21 cellular contexts compared by ENCODE assay signal in the genomic region with DNA sequence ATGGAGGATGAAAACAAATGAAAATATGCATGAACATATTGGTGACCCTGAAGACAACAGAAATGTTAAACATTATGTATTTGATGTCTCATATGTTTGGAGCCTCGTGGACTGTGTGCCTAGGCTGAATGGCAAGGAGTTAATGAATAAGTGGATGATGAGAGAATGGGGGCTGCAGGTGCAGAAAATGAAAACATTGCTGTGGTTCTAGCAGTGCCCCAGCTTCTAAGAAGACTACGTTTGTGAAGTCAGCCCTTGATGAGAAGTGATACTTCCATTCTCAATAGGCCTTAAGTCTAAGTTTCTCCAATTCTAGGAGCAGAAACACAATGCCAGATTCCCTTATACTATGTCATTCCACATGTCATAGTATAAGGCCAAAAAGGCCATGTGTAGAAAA.
"Had no signal": no experiment of that assay in that cellular context is flagged by ENCODE, and none has a peak within 500 bp of the region (broad histone marks: within the 10 kb centered on the region; RNA-seq: fewer than 3 reads in every experiment).

No MANE protein-coding gene starts in this region.

- H3K4me3 Mint-ChIP-seq: activated naive CD4-positive, alpha-beta T cell treated with anti-CD3 and anti-CD28 coated beads, Interleukin-2, amount 10 ng/mL, durations not matched to agents 7 days and 5 days; activated naive CD8-positive, alpha-beta T cell treated with anti-CD3 and anti-CD28 coated beads, Interleukin-2, amount 50 U/mL, for 24 hours; brain; nephron; stimulated activated naive B cell treated with anti-CD40 and anti-IgM and Interleukin-4, amounts not matched to agents 10 μg/mL and 1 μg/mL and 100 μg/mL, for 72 hours had no signal

- H3K36me3 ChIP-seq: lower lobe of right lung, thyroid gland had no signal

- ATAC-seq: activated CD4-positive, CD25-positive, alpha-beta regulatory T cell treated with anti-CD3 and anti-CD28 coated beads, Interleukin-2, amount 50 U/mL, for 24 hours; activated naive CD8-positive, alpha-beta T cell treated with anti-CD3 and anti-CD28 coated beads, Interleukin-2, amount 50 U/mL, for 24 hours; foreskin keratinocyte; lower lobe of right lung; stimulated activated naive B cell treated with anti-CD40 and anti-IgM and Interleukin-4, amounts not matched to agents 10 μg/mL and 1 μg/mL and 100 μg/mL, for 72 hours had no signal

- H3K4me1 ChIP-seq: lower lobe of right lung, spleen, thyroid gland had no signal

- H3K4me1 Mint-ChIP-seq: activated naive CD4-positive, alpha-beta T cell treated with anti-CD3 and anti-CD28 coated beads, Interleukin-2, amount 10 ng/mL, durations not matched to agents 7 days and 5 days had no signal

- H3K27me3 ChIP-seq: dorsolateral prefrontal cortex, foreskin keratinocyte, spleen, thyroid gland had no signal

- H3K36me3 Mint-ChIP-seq: activated naive CD4-positive, alpha-beta T cell treated with anti-CD3 and anti-CD28 coated beads, Interleukin-2, amount 10 ng/mL, durations not matched to agents 7 days and 5 days had no signal

- DNase-seq: activated CD8-positive, alpha-beta memory T cell treated with anti-CD3 and anti-CD28 coated beads for 24 hours; activated CD8-positive, alpha-beta memory T cell treated with anti-CD3 and anti-CD28 coated beads, Interleukin-2, amount 50 U/mL, for 48 hours; activated effector memory CD4-positive, alpha-beta T cell treated with Interleukin-2 at 50 U/mL for 16 hours; activated naive CD4-positive, alpha-beta T cell treated with anti-CD3 and anti-CD28 coated beads, Interleukin-2, amount 10 ng/mL, durations not matched to agents 7 days and 5 days; activated naive CD8-positive, alpha-beta T cell treated with anti-CD3 and anti-CD28 coated beads, Interleukin-2, amount 50 U/mL, for 24 hours; activated T-cell treated with anti-CD3 and anti-CD28 coated beads, Interleukin-2, amount 50 U/mL, for 48 hours; anterior cingulate cortex; caudate nucleus; dorsolateral prefrontal cortex; glutamatergic neuron; lower lobe of right lung; nucleus accumbens; spleen; stimulated activated CD4-positive, alpha-beta T cell treated with anti-CD3 and anti-CD28 coated beads, Interleukin-4, amount 100 ng/mL, for 4 hours; stimulated activated naive B cell treated with anti-CD40 and anti-IgM and Interleukin-4, amounts not matched to agents 10 μg/mL and 1 μg/mL and 100 μg/mL, for 72 hours; thyroid gland had no signal

- H3K4me3 ChIP-seq: dorsolateral prefrontal cortex, lower lobe of right lung, spleen, thyroid gland had no signal

- H3K27ac ChIP-seq: dorsolateral prefrontal cortex, epithelial cell of prostate, foreskin keratinocyte, lower lobe of right lung, spleen, thyroid gland had no signal

- H3K9me3 Mint-ChIP-seq: activated naive CD4-positive, alpha-beta T cell treated with anti-CD3 and anti-CD28 coated beads, Interleukin-2, amount 10 ng/mL, durations not matched to agents 7 days and 5 days; activated naive CD8-positive, alpha-beta T cell treated with anti-CD3 and anti-CD28 coated beads, Interleukin-2, amount 50 U/mL, for 24 hours; brain; nephron had no signal

- H3K27me3 Mint-ChIP-seq: activated naive CD4-positive, alpha-beta T cell treated with anti-CD3 and anti-CD28 coated beads, Interleukin-2, amount 10 ng/mL, durations not matched to agents 7 days and 5 days; activated naive CD8-positive, alpha-beta T cell treated with anti-CD3 and anti-CD28 coated beads, Interleukin-2, amount 50 U/mL, for 24 hours; brain; stimulated activated naive B cell treated with anti-CD40 and anti-IgM and Interleukin-4, amounts not matched to agents 10 μg/mL and 1 μg/mL and 100 μg/mL, for 72 hours had no signal

- H3K9me3 ChIP-seq: lower lobe of right lung, spleen, thyroid gland had no signal

- H3K27ac Mint-ChIP-seq: activated naive CD4-positive, alpha-beta T cell treated with anti-CD3 and anti-CD28 coated beads, Interleukin-2, amount 10 ng/mL, durations not matched to agents 7 days and 5 days; activated naive CD8-positive, alpha-beta T cell treated with anti-CD3 and anti-CD28 coated beads, Interleukin-2, amount 50 U/mL, for 24 hours had no signal
